8 cellular contexts compared by ENCODE assay signal in the genomic region with DNA sequence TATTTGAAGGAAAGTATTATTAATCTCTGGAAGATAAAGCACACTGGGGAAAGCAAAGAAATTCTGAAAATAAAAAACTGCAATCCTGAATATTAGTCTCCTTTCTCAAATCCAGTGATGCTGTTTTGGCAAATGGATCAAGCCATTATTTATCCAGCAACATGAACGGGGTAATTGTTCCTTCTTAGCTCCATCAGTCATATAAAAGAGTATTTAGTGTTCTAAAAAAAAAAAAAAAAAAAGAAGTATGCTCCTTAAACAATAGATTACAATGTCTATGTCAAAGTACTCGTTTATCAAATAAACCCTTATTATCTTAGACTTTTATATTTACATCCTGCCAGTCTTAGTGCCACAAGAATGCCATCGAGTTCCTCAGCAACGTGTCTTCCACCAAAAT. TPM values are rescaled to one million over a fixed set of nuclear protein-coding genes. Genes with fewer than 3 reads are reported as not detected.
A peak's percentile ranks its signal among the peaks of the same experiment; 100 is the strongest.
DNase-seq lines count a peak whose midpoint lies in the region; ATAC-seq, FAIRE-seq and TF ChIP-seq lines count a peak whose summit lies in the region.

No MANE protein-coding gene starts in this region.

- H3K9ac ChIP-seq in HepG2 (ENCODE audit: insufficient read depth, low read depth, low read length), result peak overlapping the region; percentile 93

- no peaks in the 10 kb centered on the region for H3K27me3 ChIP-seq in HepG2 (ENCODE audit: control insufficient read depth in 1 of 2, insufficient read depth in 2 of 2, low read length in 2 of 2)
- no peaks in the 10 kb centered on the region for H3K27me3 ChIP-seq in tibial nerve

- ATAC-seq in activated T-cell treated with anti-CD3 and anti-CD28 coated beads, Interleukin-2, amount 50 U/mL, for 4 hours, result no peak
- ATAC-seq in HepG2 (no peak), GM21723 (IDR thresholded peaks at IDR 0.05; ENCODE audit: unreplicated experiment) (no peak), GM19035 (IDR thresholded peaks at IDR 0.05; ENCODE audit: unreplicated experiment) (no peak)

- H3K9me3 Mint-ChIP-seq in activated T-cell treated with anti-CD3 and anti-CD28 coated beads, Interleukin-2, amount 50 U/mL, for 4 hours, result peaks cover under 1% of the 10 kb centered on the region

- TF ChIP-seq EP300 in HepG2 (IDR thresholded peaks at IDR 0.05; ENCODE audit: low read depth in 2 of 2, low read length in 2 of 2) (no peak), HepG2 (CRISPR knock-in tag; IDR thresholded peaks at IDR 0.05; ENCODE audit: borderline replicate concordance) (no peak), tibial nerve (IDR thresholded peaks at IDR 0.05) (no peak)

- peaks cover 8% of the 10 kb centered on the region for H3K36me3 Mint-ChIP-seq in activated T-cell treated with anti-CD3 and anti-CD28 coated beads, Interleukin-2, amount 50 U/mL, for 4 hours (ENCODE audit: insufficient read depth)

- CTCF ChIA-PET in HepG2 (lab: Yijun Ruan, JAX; ENCODE audit: low intra/inter-chr PET ratio, low total read pairs), result no interaction called here

- H3K4me2 ChIP-seq in HepG2 (ENCODE audit: low read depth, low read length), result peak overlapping the region; percentile 77

- peak overlapping the region; percentile 90 for H3K4me3 Mint-ChIP-seq in activated T-cell treated with anti-CD3 and anti-CD28 coated beads, Interleukin-2, amount 50 U/mL, for 4 hours

- H3K4me1 ChIP-seq in HepG2 (ENCODE audit: insufficient read depth, low read length), result peaks cover 74% of the 10 kb centered on the region
- H3K4me1 ChIP-seq in tibial nerve, result peaks cover 0 to 50% (median 20%) of the 10 kb centered on the region in 4 donors

- POLR2A ChIA-PET in HepG2 (lab: Yijun Ruan, JAX), result interaction anchor here (1.2 kb wide), 1 partner anchor 68 kb away, joined by 3 read pairs; no protein-coding TSS in a partner anchor

- peaks cover 30% of the 10 kb centered on the region for H4K20me1 ChIP-seq in HepG2 (ENCODE audit: insufficient read depth, low read length)

- H3K4me1 Mint-ChIP-seq in activated T-cell treated with anti-CD3 and anti-CD28 coated beads, Interleukin-2, amount 50 U/mL, for 4 hours (ENCODE audit: low read depth), result peaks cover 49% of the 10 kb centered on the region

- BruUV-seq in HepG2 (replicated peaks; lab: Mats Ljungman, UMichigan), result TSS peak; percentile 58

- TF ChIP-seq POLR2A in HepG2 (IDR thresholded peaks at IDR 0.05; ENCODE audit: insufficient read depth in 1 of 2, low read depth in 2 of 2, low read length in 2 of 2), result no peak
- no peak for TF ChIP-seq POLR2A in tibial nerve (IDR thresholded peaks at IDR 0.05)

- TF ChIP-seq CTCF in HepG2 (CRISPR knock-in tag; IDR thresholded peaks at IDR 0.05) (no peak), tibial nerve (IDR thresholded peaks at IDR 0.05) (no peak)

- peak overlapping the region; percentile 79 to 92 (median 91); a peak in 5 of 6 replicates for H3K4me3 ChIP-seq in HepG2 (replicated peaks in 1 of 3; ENCODE audit: insufficient read depth in 1 of 3, low read depth in 2 of 3, low read length in 3 of 3)
- peak overlapping the region; percentile 83 to 99 (median 93) for H3K4me3 ChIP-seq in tibial nerve

- H3K9me3 ChIP-seq in HepG2 (ENCODE audit: low read length), result no peaks in the 10 kb centered on the region
- H3K9me3 ChIP-seq in tibial nerve, result no peaks in the 10 kb centered on the region

- no peaks in the 10 kb centered on the region for H3K27me3 Mint-ChIP-seq in activated T-cell treated with anti-CD3 and anti-CD28 coated beads, Interleukin-2, amount 50 U/mL, for 4 hours (ENCODE audit: low read depth)

- H3K27ac ChIP-seq in angular gyrus (ENCODE audit: low read depth, low read length), result peak overlapping the region; percentile 86
- no peak overlapping the region for H3K27ac ChIP-seq in HepG2 (ENCODE audit: extremely low read length, insufficient read depth, low read length)
- H3K27ac ChIP-seq in tibial nerve, result peak overlapping the region; percentile 97 to 99 (median 98)

- no peak for FAIRE-seq in HepG2 (lab: Jason Lieb, UNC)

- H3K36me3 ChIP-seq in HepG2 (replicated peaks in 1 of 2; ENCODE audit: control insufficient read depth in 1 of 2, insufficient read depth in 2 of 2, low read length in 2 of 2) (no peaks in the 10 kb centered on the region), tibial nerve (no peaks in the 10 kb centered on the region)

- TF ChIP-seq RAD21 in HepG2 (CRISPR knock-in tag; IDR thresholded peaks at IDR 0.05), result no peak

- intact Hi-C loops in HepG2 (cut with micrococcal nuclease; ENCODE audit: unreplicated experiment), result loop anchor here (5.0 kb wide), 4 partner anchors 82 to 203 kb away; partner anchors contain the start of gene ZC3H12C

- in situ Hi-C loops in HepG2 (cut with HindIII; ENCODE audit: extremely low pct_ligation_motif_present, low pct_unique_long_range_greater_than_20kb), result no loop called here

- 6% methylated on average over 4 of the region's 4 CpGs for WGBS in HepG2 (ENCODE audit: low lambda C conversion rate)
- 2 to 4% methylated on average over 4 of the region's 4 CpGs for WGBS in tibial nerve, 2 donors

- H3K79me2 ChIP-seq in HepG2 (ENCODE audit: insufficient read depth, low read length), result peaks cover 55% of the 10 kb centered on the region

- no peak overlapping the region for H2AFZ ChIP-seq in HepG2 (ENCODE audit: low read length)

- DNase-seq in activated T-cell treated with anti-CD3 and anti-CD28 coated beads, Interleukin-2, amount 50 U/mL, for 4 hours, result no peak
- DNase-seq in activated T-cell treated with anti-CD3 and anti-CD28 coated beads for 4 hours (no peak), HepG2 (ENCODE audit: low spot score) (no peak), tibial nerve (ENCODE audit: low spot score in 2 of 2) (no peak), C1 segment of cervical spinal cord (lab: John Stamatoyannopoulos, UW) (no peak)

TF ChIP-seq in HepG2, 621 proteins besides CTCF, POLR2A, EP300 and RAD21 (continues in another document):
- TF ChIP-seq ZNF10 (CRISPR knock-in tag; IDR thresholded peaks at IDR 0.05; ENCODE audit: borderline replicate concordance, low read depth), result no peak
- no peak for TF ChIP-seq ZNF460 (CRISPR knock-in tag; IDR thresholded peaks at IDR 0.05; ENCODE audit: borderline replicate concordance)
- TF ChIP-seq, protein P1, sequence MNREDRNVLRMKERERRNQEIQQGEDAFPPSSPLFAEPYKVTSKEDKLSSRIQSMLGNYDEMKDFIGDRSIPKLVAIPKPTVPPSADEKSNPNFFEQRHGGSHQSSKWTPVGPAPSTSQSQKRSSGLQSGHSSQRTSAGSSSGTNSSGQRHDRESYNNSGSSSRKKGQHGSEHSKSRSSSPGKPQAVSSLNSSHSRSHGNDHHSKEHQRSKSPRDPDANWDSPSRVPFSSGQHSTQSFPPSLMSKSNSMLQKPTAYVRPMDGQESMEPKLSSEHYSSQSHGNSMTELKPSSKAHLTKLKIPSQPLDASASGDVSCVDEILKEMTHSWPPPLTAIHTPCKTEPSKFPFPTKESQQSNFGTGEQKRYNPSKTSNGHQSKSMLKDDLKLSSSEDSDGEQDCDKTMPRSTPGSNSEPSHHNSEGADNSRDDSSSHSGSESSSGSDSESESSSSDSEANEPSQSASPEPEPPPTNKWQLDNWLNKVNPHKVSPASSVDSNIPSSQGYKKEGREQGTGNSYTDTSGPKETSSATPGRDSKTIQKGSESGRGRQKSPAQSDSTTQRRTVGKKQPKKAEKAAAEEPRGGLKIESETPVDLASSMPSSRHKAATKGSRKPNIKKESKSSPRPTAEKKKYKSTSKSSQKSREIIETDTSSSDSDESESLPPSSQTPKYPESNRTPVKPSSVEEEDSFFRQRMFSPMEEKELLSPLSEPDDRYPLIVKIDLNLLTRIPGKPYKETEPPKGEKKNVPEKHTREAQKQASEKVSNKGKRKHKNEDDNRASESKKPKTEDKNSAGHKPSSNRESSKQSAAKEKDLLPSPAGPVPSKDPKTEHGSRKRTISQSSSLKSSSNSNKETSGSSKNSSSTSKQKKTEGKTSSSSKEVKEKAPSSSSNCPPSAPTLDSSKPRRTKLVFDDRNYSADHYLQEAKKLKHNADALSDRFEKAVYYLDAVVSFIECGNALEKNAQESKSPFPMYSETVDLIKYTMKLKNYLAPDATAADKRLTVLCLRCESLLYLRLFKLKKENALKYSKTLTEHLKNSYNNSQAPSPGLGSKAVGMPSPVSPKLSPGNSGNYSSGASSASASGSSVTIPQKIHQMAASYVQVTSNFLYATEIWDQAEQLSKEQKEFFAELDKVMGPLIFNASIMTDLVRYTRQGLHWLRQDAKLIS (CRISPR knock-in tag; IDR thresholded peaks at IDR 0.05), result no peak
- no peak for TF ChIP-seq PAWR (CRISPR knock-in tag; IDR thresholded peaks at IDR 0.05; ENCODE audit: borderline replicate concordance)

RNA-seq across cellular contexts. Expression of gene RDX, which starts 1.3 kb away (rescaled TPM):
- 10 to 100 TPM; 34.6 to 42.3 (median 34.6) TPM for total RNA-seq in activated T-cell treated with anti-CD3 and anti-CD28 coated beads, Interleukin-2, amount 50 U/mL, for 4 hours
- total RNA-seq in HepG2 (2016; rRNA removed; fragmentation: Illumina TruSeq; extraction: Trizol) (63.1 and 93.4 TPM in 2 replicates), tibial nerve (100 to 1,000 TPM in 1 of 4 donors, 10 to 100 TPM in 3; 59.8 to 120 (median 88.8) TPM)
- 6.5 and 8.1 TPM in 2 replicates for total RNA-seq in HepG2 (2016; cell fraction: cytosol; rRNA removed; fragmentation: Illumina TruSeq; extraction: Trizol; ENCODE audit: low read depth)
- total RNA-seq in HepG2 (2016; cell fraction: insoluble cytoplasmic fraction; rRNA removed; fragmentation: Illumina TruSeq; extraction: Trizol), result 58.8 and 76.9 TPM in 2 replicates
- total RNA-seq in HepG2 (2016; cell fraction: membrane; rRNA removed; fragmentation: Illumina TruSeq; extraction: Trizol), result 20.6 and 25.7 TPM in 2 replicates
- total RNA-seq in HepG2 (2016; cell fraction: nucleus; rRNA removed; fragmentation: Illumina TruSeq; extraction: Trizol), result 32.3 and 40.7 TPM in 2 replicates
- polyA plus RNA-seq in HepG2 (2011; rRNA removed), result 12.7 and 20.7 TPM in 2 replicates
- polyA plus RNA-seq in HepG2 (2011; cell fraction: cytosol; rRNA removed), result 7.4 and 9.4 TPM in 2 replicates
- polyA plus RNA-seq in HepG2 (2011; cell fraction: nucleus; rRNA removed), result 5.0 and 8.0 TPM in 2 replicates
- polyA plus RNA-seq in HepG2 (2012), result 41.4 and 47.6 TPM in 2 replicates
- polyA plus RNA-seq in HepG2 (2016; cell fraction: cytosol; fragmentation: Illumina TruSeq; extraction: Trizol; ENCODE audit: low read depth), result 3.3 and 3.9 TPM in 2 replicates
- polyA plus RNA-seq in HepG2 (2016; cell fraction: insoluble cytoplasmic fraction; fragmentation: Illumina TruSeq; extraction: Trizol; ENCODE audit: low read depth), result 55.3 and 66.3 TPM in 2 replicates
- 8.9 and 11.8 TPM in 2 replicates for polyA plus RNA-seq in HepG2 (2016; cell fraction: membrane; fragmentation: Illumina TruSeq; extraction: Trizol; ENCODE audit: low read depth)
- polyA plus RNA-seq in HepG2 (2016; cell fraction: nucleus; fragmentation: Illumina TruSeq; extraction: Trizol; ENCODE audit: insufficient read depth, low read depth), result 25.6 and 30.3 TPM in 2 replicates
- polyA minus RNA-seq in HepG2 (2011; rRNA and poly(A)+ RNA removed; ENCODE audit: low replicate concordance), result 16.4 and 35.5 TPM in 2 replicates
- 38.8 and 46.6 TPM in 2 replicates for polyA minus RNA-seq in HepG2 (2011; cell fraction: cytosol; rRNA and poly(A)+ RNA removed)
- 29.5 and 31.2 TPM in 2 replicates for polyA minus RNA-seq in HepG2 (2011; cell fraction: nucleus; rRNA and poly(A)+ RNA removed)
